ENCODE assay signal across 8 cellular contexts in genomic region chr7:21507627-21508343, GRCh38. TPM values are rescaled to one million over a fixed set of nuclear protein-coding genes. Genes with fewer than 3 reads are reported as not detected.
DNase-seq lines count a peak whose midpoint lies in the region; ATAC-seq and TF ChIP-seq lines count a peak whose summit lies in the region.

No MANE protein-coding gene starts in this region.

- no peak for TF ChIP-seq EP300 in transverse colon (IDR thresholded peaks at IDR 0.05; ENCODE audit: low read depth)

- H3K9me2 ChIP-seq in OCI-LY1 (ENCODE audit: low read depth, low read length), result no peaks in the 10 kb centered on the region

- in situ Hi-C loops in transverse colon (cut with MboI; ENCODE audit: low pct_ligation_motif_present in 1 of 4, low pct_unique_long_range_greater_than_20kb in 1 of 4, low sequenced_read_pairs in 3 of 4), result loop anchor here (5.0 to 25.0 kb wide), 4 partner anchors 245 to 720 kb away; partner anchors contain the start of gene SP8 (in 2 of the 4)

- H3K4me2 ChIP-seq in OCI-LY1 (ENCODE audit: low read length), result no peak overlapping the region

- no peak for TF ChIP-seq POLR2A in transverse colon (IDR thresholded peaks at IDR 0.05)

- TF ChIP-seq CTCF in GM12864 (IDR thresholded peaks at IDR 0.05; ENCODE audit: low read depth, low read length, missing control alignments) (peak; percentile 61), OCI-LY1 (IDR thresholded peaks at IDR 0.05; ENCODE audit: low read length) (peak; percentile 69), coronary artery (IDR thresholded peaks at IDR 0.05) (peak; percentile 32), lung (IDR thresholded peaks at IDR 0.05; ENCODE audit: control extremely low read depth, extremely low read depth) (peak; percentile 64), transverse colon (IDR thresholded peaks at IDR 0.05) (peak; percentile 69 to 77 (median 73))

- H3K9ac ChIP-seq in OCI-LY1 (ENCODE audit: low read length), result no peak overlapping the region

- H3K4me3 ChIP-seq in GM12864 (ENCODE audit: low read depth, low read length), result no peak overlapping the region
- H3K4me3 ChIP-seq in OCI-LY1 (ENCODE audit: low read depth, low read length, poor library complexity, severe bottlenecking), result no peak overlapping the region
- no peak overlapping the region for H3K4me3 ChIP-seq in coronary artery
- H3K4me3 ChIP-seq in lung, result no peak overlapping the region
- no peak overlapping the region for H3K4me3 ChIP-seq in transverse colon

- peak; percentile 74 for ATAC-seq in lung (ENCODE audit: insufficient read depth, low FRiP score)
- no peak for ATAC-seq in GM18861 (IDR thresholded peaks at IDR 0.05; ENCODE audit: unreplicated experiment)

- H3K9me3 ChIP-seq in OCI-LY1 (ENCODE audit: low read length), result 0 out of 2 replicates have a peak, but pooled peaks cover 7% of the 10 kb centered on the region
- H3K9me3 ChIP-seq in lung (ENCODE audit: control insufficient read depth in 2 of 2, insufficient read depth in 1 of 2, low read length in 1 of 2), result no peaks in the 10 kb centered on the region
- H3K9me3 ChIP-seq in transverse colon, result no peaks in the 10 kb centered on the region

- no peaks in the 10 kb centered on the region for H4K20me1 ChIP-seq in OCI-LY1 (ENCODE audit: insufficient read depth, low read length)

- H3K4me1 ChIP-seq in OCI-LY1 (ENCODE audit: insufficient read depth, low read length, severe bottlenecking), result no peaks in the 10 kb centered on the region
- no peaks in the 10 kb centered on the region for H3K4me1 ChIP-seq in lung (ENCODE audit: control insufficient read depth in 2 of 2, insufficient read depth in 2 of 2, low read length in 2 of 2)
- no peaks in the 10 kb centered on the region for H3K4me1 ChIP-seq in transverse colon

- H3K36me3 ChIP-seq in OCI-LY1 (ENCODE audit: insufficient read depth, low read length) (peaks cover 39% of the 10 kb centered on the region), lung (ENCODE audit: control insufficient read depth in 2 of 2, insufficient read depth in 2 of 2, low read length in 2 of 2) (peaks cover 1 to 4% of the 10 kb centered on the region in 2 donors), transverse colon (peaks cover 0 to 5% (median 0%) of the 10 kb centered on the region in 4 donors)

- H3K79me2 ChIP-seq in OCI-LY1 (ENCODE audit: insufficient read depth, low read length), result no peaks in the 10 kb centered on the region

- intact Hi-C loops in transverse colon (cut with DNase I; ENCODE audit: low total_unique reads), result no loop called here

- no peaks in the 10 kb centered on the region for H3F3A ChIP-seq in OCI-LY1 (ENCODE audit: insufficient read depth, low read length)

- WGBS in lung, 2 donors, result 89 to 93% methylated on average over 8 of the region's 8 CpGs
- WGBS in transverse colon (ENCODE audit: low coverage in 1 of 2), 2 donors, result 67 to 84% methylated on average over 2 to 8 of the region's 8 CpGs

- no peak overlapping the region for H2AFZ ChIP-seq in OCI-LY1 (ENCODE audit: low read length)

- H3K27me3 ChIP-seq in OCI-LY1 (ENCODE audit: insufficient read depth, low read length) (no peaks in the 10 kb centered on the region), lung (ENCODE audit: control insufficient read depth, insufficient read depth) (no peaks in the 10 kb centered on the region), transverse colon (no peaks in the 10 kb centered on the region)

- peak; percentile 41 for DNase-seq in AG08395 (ENCODE audit: low spot score)
- DNase-seq in GM12864 (ENCODE audit: low read depth), result peak; percentile 3
- no peak for DNase-seq in coronary artery (ENCODE audit: low spot score)
- DNase-seq in lung (ENCODE audit: low spot score), result peak; percentile 43
- peak; percentile 55 for DNase-seq in transverse colon
- DNase-seq in DMS79 treated with DMSO at 0.1 percent for 48 hours (lab: John Stamatoyannopoulos, UW), result no peak

- no peak overlapping the region for H3K27ac ChIP-seq in OCI-LY1 (ENCODE audit: low read depth, low read length, poor library complexity, severe bottlenecking)
- no peak overlapping the region for H3K27ac ChIP-seq in coronary artery
- no peak overlapping the region for H3K27ac ChIP-seq in lung (ENCODE audit: low read depth in 1 of 2, low read length in 1 of 2)
- H3K27ac ChIP-seq in transverse colon, result no peak overlapping the region

RNA-seq across cellular contexts. Expression of gene DNAH11, which starts 35.1 kb away (rescaled TPM):
- 10 to 100 TPM; 12.8 to 24.7 TPM for total RNA-seq in lung
- 1 to 10 TPM; 1.8 to 3.5 TPM for polyA plus RNA-seq in lung
- under 1 TPM in 2 of 4 donors, not detected in 2; under 0.01 to 0.16 TPM for total RNA-seq in transverse colon

Comparison
In these comparisons a context has a peak if more than half of its experiments do, and no peak if none do; other contexts are left out.
1. DNase-seq: peak in AG08395 (single experiment), GM12864 (single experiment), lung (single experiment) and transverse colon (single experiment); none in coronary artery (single experiment) and DMS79 treated with DMSO at 0.1 percent for 48 hours (single experiment).
2. RNA of gene DNAH11, which starts 35.1 kb away (total RNA-seq): 12.8 to 24.7 TPM in lung; under 0.01 to 0.16 TPM in transverse colon; every median in the first group is over 10 times any median in the second.
3. Peak in every context shown above with its lines, with median percentiles within 50 percentile points of each other: CTCF ChIP-seq.